8 cellular contexts compared by ENCODE assay signal in the genomic region with DNA sequence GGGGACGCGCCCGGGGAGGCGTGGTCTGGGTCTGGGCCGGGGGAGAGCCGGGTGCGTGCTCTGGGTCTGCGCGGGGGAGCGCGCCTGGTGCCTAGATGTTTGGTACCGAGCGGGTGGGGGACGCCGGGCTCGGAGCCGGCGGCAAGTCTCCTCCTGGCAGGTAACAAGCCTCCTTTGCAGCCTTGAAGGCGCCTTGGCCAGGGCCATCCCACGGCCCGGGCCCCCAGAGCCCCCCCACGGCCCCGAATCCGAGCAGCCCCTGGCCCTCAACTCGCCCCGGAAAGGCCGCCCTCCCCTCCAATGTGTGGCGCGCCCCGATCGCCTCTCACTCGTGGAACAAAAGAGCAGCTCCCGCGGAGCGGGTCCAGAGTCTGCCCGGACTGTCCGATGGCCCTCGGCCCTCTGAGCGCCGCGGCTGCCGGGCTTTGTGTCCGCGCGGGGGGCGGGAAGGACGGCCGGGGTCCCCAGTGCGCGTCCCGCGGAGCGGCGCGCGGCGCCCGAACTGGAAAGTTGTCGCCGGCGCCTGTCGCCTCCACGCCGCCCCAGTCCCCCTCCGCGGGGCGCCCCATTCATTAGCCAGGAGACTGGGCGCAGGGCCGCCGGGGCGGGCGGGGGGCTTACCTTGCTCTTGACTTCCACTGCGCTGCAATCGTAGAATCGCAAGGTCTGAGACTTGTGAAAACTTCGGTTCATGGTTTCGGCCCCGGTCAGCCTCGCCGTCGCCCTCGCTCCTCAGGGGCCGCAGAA. TPM values are rescaled to one million over a fixed set of nuclear protein-coding genes. Genes with fewer than 3 reads are reported as not detected.
DNase-seq lines count a peak whose midpoint lies in the region; ATAC-seq and TF ChIP-seq lines count a peak whose summit lies in the region.

No MANE protein-coding gene starts in this region.

- ATAC-seq in GM21529 (IDR thresholded peaks at IDR 0.05; ENCODE audit: unreplicated experiment), result peak; percentile 14
- peak; percentile 10 to 54 (median 42) for ATAC-seq in right lobe of liver

- H3K4me2 ChIP-seq in Loucy (ENCODE audit: low read depth, low read length, poor library complexity, severe bottlenecking), result peak overlapping the region; percentile 70

- no peaks in the 10 kb centered on the region for H3K36me3 ChIP-seq in Loucy (ENCODE audit: insufficient read depth, low read length)
- no peaks in the 10 kb centered on the region for H3K36me3 ChIP-seq in right lobe of liver
- no peaks in the 10 kb centered on the region for H3K36me3 ChIP-seq in thyroid gland

- H2AFZ ChIP-seq in Loucy (ENCODE audit: low read length), result peak overlapping the region; percentile 78

- TF ChIP-seq POLR2A in right lobe of liver (IDR thresholded peaks at IDR 0.05) (no peak), thyroid gland (IDR thresholded peaks at IDR 0.05) (peak in 1 of 2 donors; percentile 24)

- no peaks in the 10 kb centered on the region for H3K9me3 ChIP-seq in Loucy (ENCODE audit: insufficient read depth, low read depth, low read length)
- no peaks in the 10 kb centered on the region for H3K9me3 ChIP-seq in right lobe of liver
- no peaks in the 10 kb centered on the region for H3K9me3 ChIP-seq in thyroid gland

- H3K27me3 ChIP-seq in Loucy (ENCODE audit: insufficient read depth, low read length, poor library complexity, severe bottlenecking), result no peaks in the 10 kb centered on the region
- H3K27me3 ChIP-seq in right lobe of liver, result no peaks in the 10 kb centered on the region
- H3K27me3 ChIP-seq in thyroid gland, result no peaks in the 10 kb centered on the region

- DNase-seq in GM03348 (ENCODE audit: low spot score), result peak; percentile 46
- DNase-seq in cerebellar cortex (ENCODE audit: low spot score), result peak; percentile 15
- DNase-seq in right lobe of liver, result peak in 2 of 3 donors; percentile 46 to 65
- peak; percentile 39 to 50 for DNase-seq in thyroid gland
- DNase-seq in stimulated activated naive CD4-positive, alpha-beta T cell (lab: John Stamatoyannopoulos, UW), result no peak
- no peak for DNase-seq in NCI-H774 (lab: John Stamatoyannopoulos, UW)

- no peaks in the 10 kb centered on the region for H3F3A ChIP-seq in Loucy (ENCODE audit: low read depth)

- H3K4me3 ChIP-seq in Loucy (ENCODE audit: low read length, poor library complexity, severe bottlenecking), result peak overlapping the region; percentile 70
- H3K4me3 ChIP-seq in right lobe of liver, result peak overlapping the region; percentile 62 to 70 (median 69)
- H3K4me3 ChIP-seq in thyroid gland (replicated peaks in 1 of 3), result peak overlapping the region; percentile 60 to 93 (median 71)

- no peak for TF ChIP-seq CTCF in Loucy (conservative IDR thresholded peaks at IDR 0.05; ENCODE audit: low read length)
- TF ChIP-seq CTCF in right lobe of liver (IDR thresholded peaks at IDR 0.05), result no peak
- TF ChIP-seq CTCF in thyroid gland (IDR thresholded peaks at IDR 0.05), result no peak

- H3K27ac ChIP-seq in right lobe of liver, result peak overlapping the region in 2 of 3 donors; percentile 15 to 24
- peak overlapping the region; percentile 53 to 81 (median 70) for H3K27ac ChIP-seq in thyroid gland

- H3K4me1 ChIP-seq in Loucy (ENCODE audit: insufficient read depth, low read length, poor library complexity, severe bottlenecking) (peaks cover 31% of the 10 kb centered on the region), right lobe of liver (no peaks in the 10 kb centered on the region), thyroid gland (peaks cover 10 to 29% of the 10 kb centered on the region in 2 donors)

- intact Hi-C loops in right lobe of liver (cut with DNase I) (no loop called here), thyroid gland (cut with DNase I) (no loop called here)

- no peaks in the 10 kb centered on the region for H4K20me1 ChIP-seq in Loucy (ENCODE audit: insufficient read depth, low read length, poor library complexity, severe bottlenecking)

- H3K79me2 ChIP-seq in Loucy (ENCODE audit: insufficient read depth, low read length), result no peaks in the 10 kb centered on the region

- no peaks in the 10 kb centered on the region for H3K9me2 ChIP-seq in Loucy (replicated peaks; ENCODE audit: low read depth, low read length)

- peak overlapping the region; percentile 39 for H3K9ac ChIP-seq in Loucy (ENCODE audit: low read depth, low read length, poor library complexity, severe bottlenecking)

- 0% methylated on average over 6 of the region's 83 CpGs for WGBS in right lobe of liver (ENCODE audit: insufficient coverage, low coverage, low lambda C conversion rate, missing lambda C conversion rate)
- WGBS in thyroid gland, 2 donors, result 0% methylated on average over 2 of the region's 83 CpGs; no CpG with 5 or more reads in 1 of the 2 donors

RNA-seq across cellular contexts. Expression of a gene that starts 0.5 kb away (rescaled TPM):
- total RNA-seq in right lobe of liver (1 to 10 TPM; 1.1 to 5.5 (median 2.1) TPM), thyroid gland (10 to 100 TPM; 33.3 to 64.1 (median 46.2) TPM)

Comparison
In these comparisons a context has a peak if more than half of its experiments do, and no peak if none do; other contexts are left out.
1. DNase-seq: peak in GM03348 (single experiment), cerebellar cortex (single experiment), right lobe of liver (2 of 3) and thyroid gland (2 of 2); none in stimulated activated naive CD4-positive, alpha-beta T cell (0 of 6) and NCI-H774 (single experiment).
2. RNA of a gene that starts 0.5 kb away (total RNA-seq): 33.3 to 64.1 TPM in thyroid gland; 1.1 to 5.5 TPM in right lobe of liver; every median in the first group is over 4 times any median in the second.
3. Peak in every context shown above with its lines, with median percentiles within 50 percentile points of each other: H3K4me3 ChIP-seq.